ENCODE assay signal across 1 cellular context in the genomic region with DNA sequence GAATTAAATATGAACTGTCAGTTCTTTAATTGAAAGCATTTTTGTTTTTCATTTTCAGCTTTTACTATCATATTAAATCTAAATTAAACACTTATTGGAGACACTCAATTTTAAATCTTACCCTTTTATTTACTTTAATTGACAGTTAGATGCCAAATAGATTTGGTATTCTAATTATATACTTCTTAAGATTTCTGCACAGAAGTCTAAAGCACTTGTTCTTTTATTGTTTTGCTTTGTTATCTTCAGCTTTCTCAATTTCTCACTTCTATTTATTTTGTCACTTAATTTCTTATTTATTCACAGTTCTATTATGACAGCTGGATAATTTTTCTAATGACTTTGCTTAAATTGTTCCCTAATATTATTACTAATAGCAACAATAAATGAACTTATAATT.
A peak's percentile ranks its signal among the peaks of the same experiment; 100 is the strongest.
TF ChIP-seq lines count a peak whose summit lies in the region.

No MANE protein-coding gene starts in this region.

TF ChIP-seq in K562, 482 proteins besides CTCF, POLR2A, EP300 and RAD21 (continued from another document):
- TF ChIP-seq, protein P1, sequence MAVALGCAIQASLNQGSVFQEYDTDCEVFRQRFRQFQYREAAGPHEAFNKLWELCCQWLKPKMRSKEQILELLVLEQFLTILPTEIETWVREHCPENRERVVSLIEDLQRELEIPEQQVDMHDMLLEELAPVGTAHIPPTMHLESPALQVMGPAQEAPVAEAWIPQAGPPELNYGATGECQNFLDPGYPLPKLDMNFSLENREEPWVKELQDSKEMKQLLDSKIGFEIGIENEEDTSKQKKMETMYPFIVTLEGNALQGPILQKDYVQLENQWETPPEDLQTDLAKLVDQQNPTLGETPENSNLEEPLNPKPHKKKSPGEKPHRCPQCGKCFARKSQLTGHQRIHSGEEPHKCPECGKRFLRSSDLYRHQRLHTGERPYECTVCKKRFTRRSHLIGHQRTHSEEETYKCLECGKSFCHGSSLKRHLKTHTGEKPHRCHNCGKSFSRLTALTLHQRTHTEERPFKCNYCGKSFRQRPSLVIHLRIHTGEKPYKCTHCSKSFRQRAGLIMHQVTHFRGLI (CRISPR knock-in tag; IDR thresholded peaks at IDR 0.05) = peak; percentile 19; the same call in 1 of the 2 replicates
- TF ChIP-seq CSDE1 (IDR thresholded peaks at IDR 0.05) (no peak), PHF8 (IDR thresholded peaks at IDR 0.05; ENCODE audit: borderline replicate concordance, low read length) (no peak), HNRNPLL (IDR thresholded peaks at IDR 0.05; ENCODE audit: low read depth, low read length, poor library complexity, severe bottlenecking) (no peak), DEAF1 (CRISPR knock-in tag; IDR thresholded peaks at IDR 0.05) (0 out of 2 replicates have a peak, but pooled peaks have one; percentile 39), ZNF785 (CRISPR knock-in tag; IDR thresholded peaks at IDR 0.05) (0 out of 2 replicates have a peak, but pooled peaks have one; percentile 58), POLR2H (tag; IDR thresholded peaks at IDR 0.05; ENCODE audit: low read depth) (0 out of 2 replicates have a peak, but pooled peaks have one; percentile 27), C11orf30 (IDR thresholded peaks at IDR 0.05; ENCODE audit: low read depth) (no peak), ZNF699 (CRISPR knock-in tag; IDR thresholded peaks at IDR 0.05; ENCODE audit: insufficient replicate concordance) (peak; percentile 44), ZNF445 (CRISPR knock-in tag; IDR thresholded peaks at IDR 0.05; ENCODE audit: low read depth) (0 out of 2 replicates have a peak, but pooled peaks have one; percentile 57), TFAM (CRISPR knock-in tag; conservative IDR thresholded peaks at IDR 0.05) (peak; percentile 64; the same call in 1 of the 2 replicates)
- TF ChIP-seq, protein P2, sequence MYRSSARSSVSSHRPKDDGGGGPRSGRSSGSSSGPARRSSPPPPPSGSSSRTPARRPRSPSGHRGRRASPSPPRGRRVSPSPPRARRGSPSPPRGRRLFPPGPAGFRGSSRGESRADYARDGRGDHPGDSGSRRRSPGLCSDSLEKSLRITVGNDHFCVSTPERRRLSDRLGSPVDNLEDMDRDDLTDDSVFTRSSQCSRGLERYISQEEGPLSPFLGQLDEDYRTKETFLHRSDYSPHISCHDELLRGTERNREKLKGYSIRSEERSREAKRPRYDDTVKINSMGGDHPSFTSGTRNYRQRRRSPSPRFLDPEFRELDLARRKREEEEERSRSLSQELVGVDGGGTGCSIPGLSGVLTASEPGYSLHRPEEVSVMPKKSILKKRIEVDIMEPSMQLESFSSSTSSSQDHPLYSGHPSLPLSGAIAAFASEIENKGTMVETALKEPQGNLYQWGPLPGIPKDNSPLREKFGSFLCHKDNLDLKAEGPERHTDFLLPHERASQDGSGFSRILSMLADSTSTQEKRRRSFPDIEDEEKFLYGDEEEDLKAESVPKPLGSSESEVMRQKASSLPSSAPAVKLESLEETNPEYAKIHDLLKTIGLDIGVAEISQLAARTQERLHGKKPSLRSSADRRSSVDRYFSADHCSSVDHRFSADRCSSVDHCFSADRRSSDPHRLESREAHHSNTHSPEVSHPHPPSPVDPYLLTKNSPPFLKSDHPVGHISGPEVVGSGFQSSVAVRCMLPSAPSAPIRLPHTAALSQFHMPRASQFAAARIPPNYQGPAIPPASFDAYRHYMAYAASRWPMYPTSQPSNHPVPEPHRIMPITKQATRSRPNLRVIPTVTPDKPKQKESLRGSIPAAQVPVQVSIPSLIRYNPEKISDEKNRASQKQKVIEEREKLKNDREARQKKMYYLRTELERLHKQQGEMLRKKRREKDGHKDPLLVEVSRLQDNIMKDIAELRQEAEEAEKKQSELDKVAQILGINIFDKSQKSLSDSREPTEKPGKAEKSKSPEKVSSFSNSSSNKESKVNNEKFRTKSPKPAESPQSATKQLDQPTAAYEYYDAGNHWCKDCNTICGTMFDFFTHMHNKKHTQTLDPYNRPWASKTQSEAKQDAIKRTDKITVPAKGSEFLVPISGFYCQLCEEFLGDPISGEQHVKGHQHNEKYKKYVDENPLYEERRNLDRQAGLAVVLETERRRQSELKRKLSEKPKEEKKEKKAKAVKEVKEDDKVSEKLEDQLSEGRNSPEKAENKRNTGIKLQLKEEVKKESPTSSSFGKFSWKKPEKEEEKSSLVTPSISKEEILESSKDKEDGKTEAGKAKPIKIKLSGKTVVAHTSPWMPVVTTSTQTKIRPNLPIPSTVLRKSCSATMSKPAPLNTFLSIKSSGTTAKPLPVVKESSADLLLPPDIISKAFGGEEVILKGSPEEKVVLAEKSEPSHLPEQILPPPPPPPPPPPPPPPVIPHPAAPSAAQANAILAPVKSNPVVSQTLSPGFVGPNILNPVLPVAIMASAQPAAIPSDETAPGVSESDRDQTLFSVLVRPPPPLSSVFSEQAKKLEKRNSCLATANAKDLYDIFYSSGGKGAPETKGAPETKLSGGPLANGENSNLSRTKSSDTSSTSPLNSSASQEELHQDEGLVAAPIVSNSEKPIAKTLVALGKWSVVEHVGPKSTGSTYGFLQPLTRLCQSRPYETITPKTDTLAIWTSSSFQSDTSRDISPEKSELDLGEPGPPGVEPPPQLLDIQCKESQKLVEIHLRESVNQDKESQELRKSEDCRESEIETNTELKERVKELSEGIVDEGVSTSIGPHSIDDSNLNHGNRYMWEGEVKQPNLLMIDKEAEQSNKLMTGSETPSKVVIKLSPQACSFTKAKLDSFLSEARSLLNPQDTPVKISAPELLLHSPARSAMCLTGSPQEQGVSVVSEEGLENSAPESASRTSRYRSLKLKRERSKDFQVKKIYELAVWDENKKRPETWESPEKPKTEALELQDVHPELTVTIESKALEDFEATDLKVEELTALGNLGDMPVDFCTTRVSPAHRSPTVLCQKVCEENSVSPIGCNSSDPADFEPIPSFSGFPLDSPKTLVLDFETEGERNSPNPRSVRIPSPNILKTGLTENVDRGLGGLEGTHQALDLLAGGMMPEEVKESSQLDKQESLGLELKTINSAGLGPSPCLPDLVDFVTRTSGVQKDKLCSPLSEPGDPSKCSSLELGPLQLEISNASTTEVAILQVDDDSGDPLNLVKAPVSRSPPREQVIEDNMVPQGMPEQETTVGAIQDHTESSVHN (IDR thresholded peaks at IDR 0.05; ENCODE audit: borderline replicate concordance in 1 of 2, low read depth in 1 of 2) = no peak
